Comparison of ENCODE assay signal across 24 cellular contexts in the genomic region with DNA sequence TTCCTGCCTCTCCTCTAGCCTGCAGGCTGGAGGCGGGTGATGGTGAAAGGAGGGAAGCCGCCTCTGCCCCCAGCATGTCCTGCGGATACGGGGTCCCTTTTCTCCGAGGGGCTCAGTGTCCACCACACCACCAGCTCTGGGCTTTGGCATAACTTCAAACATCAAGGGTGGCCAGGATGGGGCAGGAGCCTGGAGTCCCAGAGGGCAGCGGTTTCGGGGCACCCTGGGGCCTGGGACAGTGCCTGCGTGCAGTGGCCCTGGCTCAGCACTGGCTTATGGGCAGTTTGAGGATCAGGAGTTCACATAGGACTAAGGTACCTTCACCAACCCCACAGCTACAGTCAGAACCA.
"Had no signal": no experiment of that assay in that cellular context is flagged by ENCODE, and none has a peak within 500 bp of the region (broad histone marks: within the 10 kb centered on the region; RNA-seq: fewer than 3 reads in every experiment).

No MANE protein-coding gene starts in this region.

- H3K9me3 ChIP-seq: uterus had no signal

- H3K4me3 ChIP-seq: coronary artery, esophagus muscularis mucosa, gastroesophageal sphincter, lung, psoas muscle, thoracic aorta, tibial nerve, upper lobe of left lung, uterus had no signal

- H3K27me3 Mint-ChIP-seq: stimulated activated naive CD8-positive, alpha-beta T cell treated with anti-CD3 and anti-CD28 coated beads, Interleukin-15, Interleukin-2, amounts not matched to agents 100 ng/mL and 50 ng/mL, for 24 hours had no signal

- H3K36me3 Mint-ChIP-seq: immature natural killer cell, memory B cell, natural killer cell had no signal

- H3K4me1 Mint-ChIP-seq: immature natural killer cell; memory B cell; natural killer cell; stimulated activated naive B cell treated with anti-CD40 and anti-IgM and Interleukin-4, amounts not matched to agents 10 μg/mL and 1 μg/mL and 100 μg/mL, for 72 hours had no signal

- ATAC-seq: foreskin keratinocyte; gastroesophageal sphincter; natural killer cell; right cardiac atrium; stimulated activated naive B cell treated with anti-CD40 and anti-IgM and Interleukin-4, amounts not matched to agents 10 μg/mL and 1 μg/mL and 100 μg/mL, for 72 hours had no signal

- H3K4me1 ChIP-seq: foreskin keratinocyte, upper lobe of left lung, uterus had no signal

- H3K9me3 Mint-ChIP-seq: immature natural killer cell; memory B cell; natural killer cell; stimulated activated naive CD8-positive, alpha-beta T cell treated with anti-CD3 and anti-CD28 coated beads, Interleukin-15, Interleukin-2, amounts not matched to agents 100 ng/mL and 50 ng/mL, for 24 hours had no signal

- DNase-seq: dermis blood vessel endothelial cell; effector memory CD4-positive, alpha-beta T cell; foreskin keratinocyte; hypothalamus; immature natural killer cell; islet precursor cell; kidney glomerular epithelial cell; natural killer cell; psoas muscle; small intestine; stimulated activated CD4-positive, alpha-beta T cell treated with anti-CD3 and anti-CD28 coated beads, Interleukin-15, amount 100 ng/mL, for 24 hours; stimulated activated CD4-positive, alpha-beta T cell treated with anti-CD3 and anti-CD28 coated beads, Interleukin-2, amount 100 ng/mL, for 48 hours; stimulated activated naive B cell treated with anti-CD40 and anti-IgM and Interleukin-4, amounts not matched to agents 10 μg/mL and 1 μg/mL and 100 μg/mL, for 72 hours; upper lobe of left lung; uterus had no signal

- H3K4me3 Mint-ChIP-seq: immature natural killer cell; memory B cell; natural killer cell; stimulated activated naive B cell treated with anti-CD40 and anti-IgM and Interleukin-4, amounts not matched to agents 10 μg/mL and 1 μg/mL and 100 μg/mL, for 72 hours; stimulated activated naive CD8-positive, alpha-beta T cell treated with anti-CD3 and anti-CD28 coated beads, Interleukin-15, Interleukin-2, amounts not matched to agents 100 ng/mL and 50 ng/mL, for 24 hours had no signal

- H3K27me3 ChIP-seq: tibial nerve, upper lobe of left lung, uterus had no signal

- H3K36me3 ChIP-seq: esophagus muscularis mucosa, gastroesophageal sphincter, thoracic aorta, tibial nerve, upper lobe of left lung, uterus had no signal

- H3K27ac ChIP-seq: coronary artery, esophagus muscularis mucosa, foreskin keratinocyte, gastroesophageal sphincter, psoas muscle, thoracic aorta, tibial nerve, upper lobe of left lung, uterus had no signal

- H3K27ac Mint-ChIP-seq: immature natural killer cell; memory B cell; natural killer cell; stimulated activated naive B cell treated with anti-CD40 and anti-IgM and Interleukin-4, amounts not matched to agents 10 μg/mL and 1 μg/mL and 100 μg/mL, for 72 hours; stimulated activated naive CD8-positive, alpha-beta T cell treated with anti-CD3 and anti-CD28 coated beads, Interleukin-15, Interleukin-2, amounts not matched to agents 100 ng/mL and 50 ng/mL, for 24 hours had no signal
